ENCODE assay signal across 11 cellular contexts in genomic region chr4:55359397-55359916, GRCh38. TPM values are rescaled to one million over a fixed set of nuclear protein-coding genes. Genes with fewer than 3 reads are reported as not detected.
DNase-seq lines count a peak whose midpoint lies in the region; ATAC-seq and TF ChIP-seq lines count a peak whose summit lies in the region.
"Had no signal": no experiment of that assay in that cellular context is flagged by ENCODE, and none has a peak within 500 bp of the region (broad histone marks: within the 10 kb centered on the region; RNA-seq: fewer than 3 reads in every experiment).

No MANE protein-coding gene starts in this region.

- no peak overlapping the region for H3K4me2 ChIP-seq in MM.1S (ENCODE audit: low read depth, low read length)

- H3K9ac ChIP-seq in MM.1S (ENCODE audit: low read length), result no peak overlapping the region

- H3K4me3 ChIP-seq in esophagus squamous epithelium (peak overlapping the region in 2 of 4 donors; percentile 8 to 29), uterus (no peak overlapping the region), body of pancreas (no peak overlapping the region), MM.1S (ENCODE audit: low read length) (no peak overlapping the region)

- no peaks in the 10 kb centered on the region for H3F3A ChIP-seq in MM.1S (ENCODE audit: insufficient read depth, low read length)

- no peak overlapping the region for H2AFZ ChIP-seq in MM.1S (ENCODE audit: low read length)

- H3K9me2 ChIP-seq in MM.1S (replicated peaks; ENCODE audit: insufficient read depth, low read length), result no peaks in the 10 kb centered on the region

- H3K4me1 ChIP-seq in esophagus squamous epithelium (peaks cover 38 to 82% (median 41%) of the 10 kb centered on the region in 3 donors), uterus (peaks cover 0 to 7% of the 10 kb centered on the region in 2 donors), body of pancreas (peaks cover 5% of the 10 kb centered on the region), MM.1S (ENCODE audit: low read length) (no peaks in the 10 kb centered on the region)

- peak overlapping the region; percentile 67 to 87 (median 78) for H3K27ac ChIP-seq in esophagus squamous epithelium
- H3K27ac ChIP-seq in uterus, result peak overlapping the region; percentile 77 to 86
- H3K27ac ChIP-seq in body of pancreas, result no peak overlapping the region
- no peak overlapping the region for H3K27ac ChIP-seq in MM.1S (ENCODE audit: low read length)

- ATAC-seq in Right ventricle myocardium inferior (peak; percentile 78), body of pancreas (no peak)

- intact Hi-C loops in Right ventricle myocardium inferior (cut with DNase I) (no loop called here), cardiac septum (cut with DNase I) (no loop called here), esophagus squamous epithelium (cut with DNase I) (no loop called here), uterus (cut with DNase I; ENCODE audit: low total_unique reads) (loop anchor here (5.0 kb wide), 1 partner anchor 188 kb away; the partner anchor contains the start of gene CLOCK), body of pancreas (cut with DNase I) (loop anchor here (10.0 kb wide), 1 partner anchor 195 kb away; no protein-coding TSS in a partner anchor)

- in situ Hi-C loops in GM13976 (cut with MboI; ENCODE audit: low sequenced_read_pairs, unreplicated experiment), result no loop called here

- H3K9me3 ChIP-seq in esophagus squamous epithelium (no peaks in the 10 kb centered on the region), uterus (no peaks in the 10 kb centered on the region), body of pancreas (no peaks in the 10 kb centered on the region), MM.1S (replicated peaks; ENCODE audit: insufficient read depth, low read length) (no peaks in the 10 kb centered on the region)

- no peaks in the 10 kb centered on the region for H3K79me2 ChIP-seq in MM.1S (ENCODE audit: low read length)

- no peak for TF ChIP-seq POLR2A in esophagus squamous epithelium (IDR thresholded peaks at IDR 0.05)
- TF ChIP-seq POLR2A in uterus (IDR thresholded peaks at IDR 0.05), result no peak
- TF ChIP-seq POLR2A in body of pancreas (IDR thresholded peaks at IDR 0.05), result no peak

- DNase-seq in Right ventricle myocardium inferior (ENCODE audit: missing footprints) (no peak), cardiac septum (ENCODE audit: low spot score) (no peak), esophagus squamous epithelium (lab: John Stamatoyannopoulos, UW) (no peak), uterus (peak; percentile 68 to 79), GM13976 (ENCODE audit: low spot score) (no peak), body of pancreas (no peak), MM.1S (no peak)
- DNase-seq: activated CD4-positive, alpha-beta memory T cell treated with anti-CD3 and anti-CD28 coated beads for 36 hours; activated naive CD4-positive, alpha-beta T cell treated with anti-CD3 and anti-CD28 coated beads for 36 hours; naive thymus-derived CD4-positive, alpha-beta T cell had no signal

- no peak overlapping the region for H3K4me3 Mint-ChIP-seq in nephron
- H3K4me3 Mint-ChIP-seq: activated CD4-positive, alpha-beta memory T cell treated with anti-CD3 and anti-CD28 coated beads for 36 hours; activated naive CD4-positive, alpha-beta T cell treated with anti-CD3 and anti-CD28 coated beads for 36 hours; naive thymus-derived CD4-positive, alpha-beta T cell had no signal

- peaks cover 16% of the 10 kb centered on the region for H3K36me3 Mint-ChIP-seq in nephron (ENCODE audit: low read depth)

- H3K9me3 Mint-ChIP-seq in nephron, result peaks cover 3% of the 10 kb centered on the region
- H3K9me3 Mint-ChIP-seq: activated CD4-positive, alpha-beta memory T cell treated with anti-CD3 and anti-CD28 coated beads for 36 hours; activated naive CD4-positive, alpha-beta T cell treated with anti-CD3 and anti-CD28 coated beads for 36 hours had no signal

- H3K27me3 ChIP-seq in esophagus squamous epithelium (no peaks in the 10 kb centered on the region), uterus (no peaks in the 10 kb centered on the region), body of pancreas (no peaks in the 10 kb centered on the region), MM.1S (replicated peaks; ENCODE audit: insufficient read depth, low read length) (no peaks in the 10 kb centered on the region)

- H3K27me3 Mint-ChIP-seq in nephron (ENCODE audit: low read depth), result no peaks in the 10 kb centered on the region
- H3K27me3 Mint-ChIP-seq: activated CD4-positive, alpha-beta memory T cell treated with anti-CD3 and anti-CD28 coated beads for 36 hours; naive thymus-derived CD4-positive, alpha-beta T cell had no signal

- H3K4me1 Mint-ChIP-seq in nephron, result peaks cover 18% of the 10 kb centered on the region

- WGBS in esophagus squamous epithelium, 2 donors, result 20 to 30% methylated on average over 6 to 7 of the region's 8 CpGs
- 85 to 94% methylated on average over 8 of the region's 8 CpGs for WGBS in body of pancreas, 2 donors

- H3K27ac Mint-ChIP-seq in nephron, result peak overlapping the region; percentile 50 to 79 (median 56)
- H3K27ac Mint-ChIP-seq: activated CD4-positive, alpha-beta memory T cell treated with anti-CD3 and anti-CD28 coated beads for 36 hours; naive thymus-derived CD4-positive, alpha-beta T cell had no signal

- no peak for TF ChIP-seq CTCF in esophagus squamous epithelium (IDR thresholded peaks at IDR 0.05)
- TF ChIP-seq CTCF in nephron (IDR thresholded peaks at IDR 0.05; ENCODE audit: unreplicated experiment in 3 of 3), result no peak
- no peak for TF ChIP-seq CTCF in uterus (IDR thresholded peaks at IDR 0.05)
- no peak for TF ChIP-seq CTCF in GM13976 (IDR thresholded peaks at IDR 0.05; ENCODE audit: borderline replicate concordance, control extremely low read depth, extremely low read depth, insufficient read depth, missing control alignments)
- no peak for TF ChIP-seq CTCF in body of pancreas (IDR thresholded peaks at IDR 0.05)
- TF ChIP-seq CTCF in MM.1S (IDR thresholded peaks at IDR 0.05; ENCODE audit: low read length), result no peak

- H3K36me3 ChIP-seq in esophagus squamous epithelium (no peaks in the 10 kb centered on the region), uterus (no peaks in the 10 kb centered on the region), body of pancreas (replicated peaks in 1 of 2; ENCODE audit: insufficient read depth in 1 of 2, low read depth in 2 of 2) (no peaks in the 10 kb centered on the region), MM.1S (replicated peaks; ENCODE audit: insufficient read depth, low read length) (no peaks in the 10 kb centered on the region)

- no peaks in the 10 kb centered on the region for H4K20me1 ChIP-seq in MM.1S (ENCODE audit: insufficient read depth, low read length)

RNA-seq across cellular contexts. Expression of gene SRD5A3, which starts 13.4 kb away (rescaled TPM):
- total RNA-seq in Right ventricle myocardium inferior, result 9.5 TPM
- total RNA-seq in cardiac septum, result 7.3 TPM
- 10 to 100 TPM in 3 of 4 donors, 1 to 10 TPM in 1; 9.9 to 28.1 (median 18.4) TPM for total RNA-seq in esophagus squamous epithelium
- total RNA-seq in uterus, result 1 to 10 TPM; 1.0 to 6.1 (median 2.9) TPM
- 10 to 100 TPM in 1 of 2 donors, 1 to 10 TPM in 1; 6.7 to 11.5 TPM for total RNA-seq in body of pancreas

RNA-seq across cellular contexts. Expression of gene TMEM165, which starts 36.3 kb away (rescaled TPM):
- 38.3 TPM for total RNA-seq in Right ventricle myocardium inferior
- total RNA-seq in cardiac septum, result 56.4 TPM
- 100 to 1,000 TPM; 136 to 276 (median 179) TPM for total RNA-seq in esophagus squamous epithelium
- 100 to 1,000 TPM; 123 to 191 (median 145) TPM for total RNA-seq in uterus
- 100 to 1,000 TPM in 1 of 2 donors, 10 to 100 TPM in 1; 90.5 to 308 TPM for total RNA-seq in body of pancreas

Comparison
In these comparisons a context has a peak if more than half of its experiments do, and no peak if none do; other contexts are left out.
1. DNase-seq: peak in uterus (2 of 2); none in Right ventricle myocardium inferior (single experiment), cardiac septum (single experiment), esophagus squamous epithelium (single experiment), GM13976 (single experiment), body of pancreas (0 of 4) and MM.1S (single experiment).
2. H3K27ac ChIP-seq: peak in esophagus squamous epithelium (4 of 4) and uterus (2 of 2); none in body of pancreas (0 of 4) and MM.1S (single experiment).
3. intact Hi-C loops: an anchor here in uterus (5.0 kb wide) and body of pancreas (10.0 kb wide); none called in Right ventricle myocardium inferior, cardiac septum and esophagus squamous epithelium.